Comparison of ENCODE assay signal across 8 cellular contexts in the genomic region with DNA sequence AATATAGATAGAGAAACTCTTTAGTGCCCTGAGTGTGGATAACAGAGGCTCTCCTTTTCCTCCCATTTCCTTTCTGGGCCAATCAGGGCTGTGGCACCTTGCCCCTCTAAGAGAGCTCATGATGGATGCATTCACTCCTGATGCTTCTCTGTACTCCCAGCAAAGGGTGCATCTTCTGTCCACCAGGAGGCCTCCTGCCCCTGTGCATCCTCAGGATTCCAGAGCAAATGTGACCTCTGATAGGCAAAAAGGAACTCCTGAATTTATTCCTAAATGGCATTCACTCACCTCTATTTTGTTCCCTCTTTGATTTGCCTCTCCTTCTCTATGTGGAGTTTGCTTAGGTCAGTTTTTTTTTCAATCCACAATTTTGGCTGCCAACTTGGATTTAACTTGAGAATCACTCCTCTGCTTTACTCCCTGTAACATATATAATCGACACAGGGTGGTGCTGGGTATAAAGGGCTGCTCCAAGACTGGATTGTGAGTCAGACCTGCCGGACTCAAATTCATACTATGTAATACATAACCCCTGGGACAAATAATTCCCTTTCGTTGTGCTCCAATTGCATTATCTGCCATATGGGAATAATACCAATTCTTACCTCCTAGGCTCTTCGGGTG. TPM values are rescaled to one million over a fixed set of nuclear protein-coding genes. Genes with fewer than 3 reads are reported as not detected.
A peak's percentile ranks its signal among the peaks of the same experiment; 100 is the strongest.
DNase-seq lines count a peak whose midpoint lies in the region; ATAC-seq and TF ChIP-seq lines count a peak whose summit lies in the region.

No MANE protein-coding gene starts in this region.

- peak; percentile 99 for ATAC-seq in GM23338
- ATAC-seq in PC-3 = peak; percentile 97
- no peak for ATAC-seq in GM18861 (IDR thresholded peaks at IDR 0.05; ENCODE audit: unreplicated experiment)
- ATAC-seq in CD4-positive, alpha-beta T cell (ENCODE audit: poor library complexity) = no peak

- H3K9me2 ChIP-seq in GM23338 (ENCODE audit: insufficient read depth) = no peaks in the 10 kb centered on the region
- no peaks in the 10 kb centered on the region for H3K9me2 ChIP-seq in PC-3 (replicated peaks; ENCODE audit: low read length)

- no peaks in the 10 kb centered on the region for H3K9me3 ChIP-seq in PC-3 (ENCODE audit: low read length)
- H3K9me3 ChIP-seq in CD4-positive, alpha-beta T cell (ENCODE audit: control insufficient read depth, low read length) = no peaks in the 10 kb centered on the region

- H3K4me1 ChIP-seq in GM23338 (ENCODE audit: insufficient read depth) = no peaks in the 10 kb centered on the region
- no peaks in the 10 kb centered on the region for H3K4me1 ChIP-seq in PC-3 (ENCODE audit: insufficient read depth, low read length)

- CTCF ChIA-PET in PC-3 (lab: Charles Lee) = interaction anchor here (0.6 to 1.1 kb wide), 3 partner anchors 33 to 157 kb away, joined by 3 to 6 read pairs (median 3); no protein-coding TSS in a partner anchor
- CTCF ChIA-PET in CD4-positive, alpha-beta T cell (lab: Charles Lee) = no interaction called here

- no peak overlapping the region for H3K9ac ChIP-seq in PC-3 (ENCODE audit: low read length)

- intact Hi-C loops in PC-3 (cut with micrococcal nuclease) = loop anchor here (5.0 kb wide), 1 partner anchor 591 kb away; no protein-coding TSS in a partner anchor
- intact Hi-C loops in CD4-positive, alpha-beta T cell (cut with DNase I, micrococcal nuclease) = loop anchor here in 1 of 2 experiments (2.0 kb wide), 1 partner anchor 593 kb away; no protein-coding TSS in a partner anchor

- H3K27ac Mint-ChIP-seq in GM23338 = no peak overlapping the region
- H3K27ac Mint-ChIP-seq in CD4-positive, alpha-beta T cell = no peak overlapping the region

- no peaks in the 10 kb centered on the region for H3K4me1 Mint-ChIP-seq in GM23338
- no peaks in the 10 kb centered on the region for H3K4me1 Mint-ChIP-seq in CD4-positive, alpha-beta T cell (ENCODE audit: low read depth)

- no peak overlapping the region for H3K4me3 Mint-ChIP-seq in GM23338
- H3K4me3 Mint-ChIP-seq in CD4-positive, alpha-beta T cell = no peak overlapping the region

- H2AFZ ChIP-seq in GM23338 = no peak overlapping the region
- no peak overlapping the region for H2AFZ ChIP-seq in PC-3 (ENCODE audit: low read length)

- no peak overlapping the region for H3K4me3 ChIP-seq in GM23338
- H3K4me3 ChIP-seq in PC-3 (ENCODE audit: low read length) = no peak overlapping the region

- H3K27ac ChIP-seq in C4-2B (no peak overlapping the region), GM23338 (ENCODE audit: low read depth) (no peak overlapping the region), PC-3 (ENCODE audit: low read length) (no peak overlapping the region)
- no peak overlapping the region for H3K27ac ChIP-seq in CD4-positive, alpha-beta T cell (ENCODE audit: low read depth, low read length)

- TF ChIP-seq CTCF in C4-2B (conservative IDR thresholded peaks at IDR 0.05) (peak; percentile 81), GM23338 (conservative IDR thresholded peaks at IDR 0.05; ENCODE audit: low read depth in 2 of 2) (peak; percentile 72 to 84), PC-3 (conservative IDR thresholded peaks at IDR 0.05; ENCODE audit: low read depth, low read length) (peak; percentile 74)
- TF ChIP-seq CTCF in CD4-positive, alpha-beta T cell (IDR thresholded peaks at IDR 0.05) = no peak

- no TSS peak for BruUV-seq in PC-3 (replicated peaks; lab: Mats Ljungman, UMichigan)

- no peaks in the 10 kb centered on the region for H3K9me3 Mint-ChIP-seq in GM23338
- no peaks in the 10 kb centered on the region for H3K9me3 Mint-ChIP-seq in CD4-positive, alpha-beta T cell

- H3F3A ChIP-seq in GM23338 (replicated peaks; ENCODE audit: low read depth) (no peaks in the 10 kb centered on the region), PC-3 (ENCODE audit: low read length, unreplicated experiment) (no peaks in the 10 kb centered on the region)

- no peaks in the 10 kb centered on the region for H3K27me3 Mint-ChIP-seq in GM23338 (ENCODE audit: insufficient read depth, low read depth, poor library complexity)
- peaks cover 39% of the 10 kb centered on the region for H3K27me3 Mint-ChIP-seq in CD4-positive, alpha-beta T cell

- H3K27me3 ChIP-seq in GM23338 (ENCODE audit: insufficient read depth) (no peaks in the 10 kb centered on the region), PC-3 (ENCODE audit: low read length) (peaks cover 43% of the 10 kb centered on the region)
- H3K27me3 ChIP-seq in CD4-positive, alpha-beta T cell (ENCODE audit: control insufficient read depth, insufficient read depth, low read length) = peaks cover 9% of the 10 kb centered on the region

- POLR2A ChIA-PET in PC-3 (lab: Charles Lee; ENCODE audit: unreplicated experiment) = no interaction called here
- POLR2A ChIA-PET in CD4-positive, alpha-beta T cell (lab: Charles Lee) = no interaction called here

- peak; percentile 71 for DNase-seq in GM23338 (ENCODE audit: low spot score)
- peak; percentile 51 for DNase-seq in PC-3
- DNase-seq in foreskin melanocyte = peak; percentile 27
- no peak for DNase-seq in CD4-positive, alpha-beta T cell
- no peak for DNase-seq in activated CD4-positive, CD25-positive, alpha-beta regulatory T cell treated with anti-CD3 and anti-CD28 coated beads, Interleukin-2, amount 50 U/mL, for 72 hours
- DNase-seq in NK-92 (lab: John Stamatoyannopoulos, UW; ENCODE audit: unreplicated experiment) = no peak

- H3K36me3 Mint-ChIP-seq in GM23338 (ENCODE audit: low read depth) = no peaks in the 10 kb centered on the region
- no peaks in the 10 kb centered on the region for H3K36me3 Mint-ChIP-seq in CD4-positive, alpha-beta T cell (ENCODE audit: low read depth)

- H3K36me3 ChIP-seq in GM23338 (ENCODE audit: insufficient read depth) (no peaks in the 10 kb centered on the region), PC-3 (ENCODE audit: low read depth, low read length) (no peaks in the 10 kb centered on the region)

- H3K79me2 ChIP-seq in GM23338 (replicated peaks; ENCODE audit: insufficient read depth) (no peaks in the 10 kb centered on the region), PC-3 (ENCODE audit: low read length) (no peaks in the 10 kb centered on the region)

- no peaks in the 10 kb centered on the region for H4K20me1 ChIP-seq in GM23338 (replicated peaks; ENCODE audit: insufficient read depth)
- H4K20me1 ChIP-seq in PC-3 (ENCODE audit: low read length) = no peaks in the 10 kb centered on the region

- no peak overlapping the region for H3K4me2 ChIP-seq in GM23338
- H3K4me2 ChIP-seq in PC-3 (ENCODE audit: low read length) = no peak overlapping the region

TF ChIP-seq in GM23338, 12 proteins besides CTCF, POLR2A, EP300 and RAD21 (continues in another document):
- TF ChIP-seq EZH2 (IDR thresholded peaks at IDR 0.05; ENCODE audit: low read depth, unreplicated experiment) = no peak
- TF ChIP-seq, protein P1, sequence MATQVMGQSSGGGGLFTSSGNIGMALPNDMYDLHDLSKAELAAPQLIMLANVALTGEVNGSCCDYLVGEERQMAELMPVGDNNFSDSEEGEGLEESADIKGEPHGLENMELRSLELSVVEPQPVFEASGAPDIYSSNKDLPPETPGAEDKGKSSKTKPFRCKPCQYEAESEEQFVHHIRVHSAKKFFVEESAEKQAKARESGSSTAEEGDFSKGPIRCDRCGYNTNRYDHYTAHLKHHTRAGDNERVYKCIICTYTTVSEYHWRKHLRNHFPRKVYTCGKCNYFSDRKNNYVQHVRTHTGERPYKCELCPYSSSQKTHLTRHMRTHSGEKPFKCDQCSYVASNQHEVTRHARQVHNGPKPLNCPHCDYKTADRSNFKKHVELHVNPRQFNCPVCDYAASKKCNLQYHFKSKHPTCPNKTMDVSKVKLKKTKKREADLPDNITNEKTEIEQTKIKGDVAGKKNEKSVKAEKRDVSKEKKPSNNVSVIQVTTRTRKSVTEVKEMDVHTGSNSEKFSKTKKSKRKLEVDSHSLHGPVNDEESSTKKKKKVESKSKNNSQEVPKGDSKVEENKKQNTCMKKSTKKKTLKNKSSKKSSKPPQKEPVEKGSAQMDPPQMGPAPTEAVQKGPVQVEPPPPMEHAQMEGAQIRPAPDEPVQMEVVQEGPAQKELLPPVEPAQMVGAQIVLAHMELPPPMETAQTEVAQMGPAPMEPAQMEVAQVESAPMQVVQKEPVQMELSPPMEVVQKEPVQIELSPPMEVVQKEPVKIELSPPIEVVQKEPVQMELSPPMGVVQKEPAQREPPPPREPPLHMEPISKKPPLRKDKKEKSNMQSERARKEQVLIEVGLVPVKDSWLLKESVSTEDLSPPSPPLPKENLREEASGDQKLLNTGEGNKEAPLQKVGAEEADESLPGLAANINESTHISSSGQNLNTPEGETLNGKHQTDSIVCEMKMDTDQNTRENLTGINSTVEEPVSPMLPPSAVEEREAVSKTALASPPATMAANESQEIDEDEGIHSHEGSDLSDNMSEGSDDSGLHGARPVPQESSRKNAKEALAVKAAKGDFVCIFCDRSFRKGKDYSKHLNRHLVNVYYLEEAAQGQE (IDR thresholded peaks at IDR 0.05; ENCODE audit: unreplicated experiment) = no peak
- no peak for TF ChIP-seq CREB1 (CRISPR knock-in tag; IDR thresholded peaks at IDR 0.05; ENCODE audit: low read depth)
- TF ChIP-seq NANOG (IDR thresholded peaks at IDR 0.05; ENCODE audit: borderline replicate concordance) = no peak
- TF ChIP-seq JUNB (IDR thresholded peaks at IDR 0.05; ENCODE audit: unreplicated experiment) = no peak
- TF ChIP-seq POLR2AphosphoS5 (IDR thresholded peaks at IDR 0.05; ENCODE audit: low read depth) = no peak

RNA-seq across cellular contexts. Expression of a gene that starts 1.1 kb away (rescaled TPM):
- total RNA-seq in GM23338 (2014; rRNA removed; shearing (Covaris generic)) = not detected in 2 replicates
- polyA plus RNA-seq in GM23338 (2016; fragmentation: Nextera tagmentation; extraction: Ambion mirVana) = not detected in 2 replicates
- not detected in 2 replicates for total RNA-seq in PC-3 (2014; rRNA removed)
- total RNA-seq in CD4-positive, alpha-beta T cell = not detected

RNA-seq across cellular contexts. Expression of a gene that starts 39.1 kb away (rescaled TPM):
- not detected in 2 replicates for total RNA-seq in GM23338 (2014; rRNA removed; shearing (Covaris generic))
- not detected in 2 replicates for polyA plus RNA-seq in GM23338 (2016; fragmentation: Nextera tagmentation; extraction: Ambion mirVana)
- not detected in 2 replicates for total RNA-seq in PC-3 (2014; rRNA removed)
- total RNA-seq in CD4-positive, alpha-beta T cell = not detected

Comparison
In these comparisons a context has a peak if more than half of its experiments do, and no peak if none do; other contexts are left out.
1. ATAC-seq: peak in GM23338 (single experiment) and PC-3 (single experiment); none in GM18861 (single experiment) and CD4-positive, alpha-beta T cell (single experiment).
2. DNase-seq: peak in GM23338 (single experiment), PC-3 (single experiment) and foreskin melanocyte (single experiment); none in CD4-positive, alpha-beta T cell (0 of 10), activated CD4-positive, CD25-positive, alpha-beta regulatory T cell treated with anti-CD3 and anti-CD28 coated beads, Interleukin-2, amount 50 U/mL, for 72 hours (single experiment) and NK-92 (single experiment).